Comparison of ENCODE assay signal across 1 cellular context in the genomic region with DNA sequence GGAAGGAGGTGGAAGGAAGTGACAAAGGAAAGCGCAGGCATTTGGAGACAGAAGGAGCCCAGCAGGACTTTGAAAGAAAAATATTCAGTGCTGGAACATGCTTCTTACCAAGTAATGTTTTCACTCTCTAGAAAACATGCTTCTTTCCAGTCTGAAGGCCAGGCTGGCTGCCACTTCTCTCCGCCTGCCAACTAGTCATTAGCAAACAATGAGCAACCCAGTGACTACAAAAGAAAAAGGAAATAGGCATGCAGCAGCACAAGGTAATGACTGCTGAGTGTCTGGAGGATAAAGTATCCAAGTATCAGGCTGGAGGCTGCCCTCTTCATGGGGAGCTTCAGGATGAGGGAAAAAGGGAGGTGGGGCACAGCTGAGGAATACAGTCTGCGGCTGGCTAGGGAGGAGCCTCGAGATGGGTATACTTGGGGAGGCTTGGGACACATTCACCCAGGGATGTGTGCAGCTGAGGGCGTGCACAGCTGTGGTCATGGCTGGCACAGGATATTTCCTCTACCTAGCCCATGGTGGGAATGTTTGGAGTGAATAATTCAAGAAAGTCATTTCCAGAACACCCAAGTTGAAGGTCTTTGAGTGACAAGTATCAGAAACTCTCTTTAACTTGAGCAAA.
TF ChIP-seq lines count a peak whose summit lies in the region.

No MANE protein-coding gene starts in this region.

TF ChIP-seq in WTC11, 78 proteins besides CTCF, POLR2A, EP300 and RAD21 (continued from another document):
- TF ChIP-seq, protein P1, sequence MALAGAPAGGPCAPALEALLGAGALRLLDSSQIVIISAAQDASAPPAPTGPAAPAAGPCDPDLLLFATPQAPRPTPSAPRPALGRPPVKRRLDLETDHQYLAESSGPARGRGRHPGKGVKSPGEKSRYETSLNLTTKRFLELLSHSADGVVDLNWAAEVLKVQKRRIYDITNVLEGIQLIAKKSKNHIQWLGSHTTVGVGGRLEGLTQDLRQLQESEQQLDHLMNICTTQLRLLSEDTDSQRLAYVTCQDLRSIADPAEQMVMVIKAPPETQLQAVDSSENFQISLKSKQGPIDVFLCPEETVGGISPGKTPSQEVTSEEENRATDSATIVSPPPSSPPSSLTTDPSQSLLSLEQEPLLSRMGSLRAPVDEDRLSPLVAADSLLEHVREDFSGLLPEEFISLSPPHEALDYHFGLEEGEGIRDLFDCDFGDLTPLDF (CRISPR knock-in tag; IDR thresholded peaks at IDR 0.05): no peak
